In the genomic region with DNA sequence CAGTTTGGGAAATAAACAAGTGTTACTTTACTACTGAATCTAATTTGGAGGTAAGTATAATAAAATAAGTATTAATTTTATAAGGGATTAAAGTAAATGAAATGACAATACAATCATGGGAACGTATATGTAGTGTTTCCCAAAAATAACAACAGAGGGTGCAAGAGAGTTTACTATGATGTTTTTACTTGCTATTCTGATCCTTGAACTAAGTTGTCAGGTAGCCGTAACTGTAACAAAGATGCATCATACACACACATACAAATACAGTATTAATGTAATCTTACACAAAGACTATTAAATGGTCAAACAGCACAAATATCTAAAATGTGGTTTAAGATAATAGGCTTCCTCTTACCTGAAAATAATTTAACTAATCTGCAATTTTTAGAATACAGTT, we compare ENCODE assay signal across 1 cellular context.
TF ChIP-seq lines count a peak whose summit lies in the region.

No MANE protein-coding gene starts in this region.

TF ChIP-seq in GM23338, 12 proteins besides CTCF, POLR2A, EP300 and RAD21 (continued from another document):
- TF ChIP-seq, protein P1, sequence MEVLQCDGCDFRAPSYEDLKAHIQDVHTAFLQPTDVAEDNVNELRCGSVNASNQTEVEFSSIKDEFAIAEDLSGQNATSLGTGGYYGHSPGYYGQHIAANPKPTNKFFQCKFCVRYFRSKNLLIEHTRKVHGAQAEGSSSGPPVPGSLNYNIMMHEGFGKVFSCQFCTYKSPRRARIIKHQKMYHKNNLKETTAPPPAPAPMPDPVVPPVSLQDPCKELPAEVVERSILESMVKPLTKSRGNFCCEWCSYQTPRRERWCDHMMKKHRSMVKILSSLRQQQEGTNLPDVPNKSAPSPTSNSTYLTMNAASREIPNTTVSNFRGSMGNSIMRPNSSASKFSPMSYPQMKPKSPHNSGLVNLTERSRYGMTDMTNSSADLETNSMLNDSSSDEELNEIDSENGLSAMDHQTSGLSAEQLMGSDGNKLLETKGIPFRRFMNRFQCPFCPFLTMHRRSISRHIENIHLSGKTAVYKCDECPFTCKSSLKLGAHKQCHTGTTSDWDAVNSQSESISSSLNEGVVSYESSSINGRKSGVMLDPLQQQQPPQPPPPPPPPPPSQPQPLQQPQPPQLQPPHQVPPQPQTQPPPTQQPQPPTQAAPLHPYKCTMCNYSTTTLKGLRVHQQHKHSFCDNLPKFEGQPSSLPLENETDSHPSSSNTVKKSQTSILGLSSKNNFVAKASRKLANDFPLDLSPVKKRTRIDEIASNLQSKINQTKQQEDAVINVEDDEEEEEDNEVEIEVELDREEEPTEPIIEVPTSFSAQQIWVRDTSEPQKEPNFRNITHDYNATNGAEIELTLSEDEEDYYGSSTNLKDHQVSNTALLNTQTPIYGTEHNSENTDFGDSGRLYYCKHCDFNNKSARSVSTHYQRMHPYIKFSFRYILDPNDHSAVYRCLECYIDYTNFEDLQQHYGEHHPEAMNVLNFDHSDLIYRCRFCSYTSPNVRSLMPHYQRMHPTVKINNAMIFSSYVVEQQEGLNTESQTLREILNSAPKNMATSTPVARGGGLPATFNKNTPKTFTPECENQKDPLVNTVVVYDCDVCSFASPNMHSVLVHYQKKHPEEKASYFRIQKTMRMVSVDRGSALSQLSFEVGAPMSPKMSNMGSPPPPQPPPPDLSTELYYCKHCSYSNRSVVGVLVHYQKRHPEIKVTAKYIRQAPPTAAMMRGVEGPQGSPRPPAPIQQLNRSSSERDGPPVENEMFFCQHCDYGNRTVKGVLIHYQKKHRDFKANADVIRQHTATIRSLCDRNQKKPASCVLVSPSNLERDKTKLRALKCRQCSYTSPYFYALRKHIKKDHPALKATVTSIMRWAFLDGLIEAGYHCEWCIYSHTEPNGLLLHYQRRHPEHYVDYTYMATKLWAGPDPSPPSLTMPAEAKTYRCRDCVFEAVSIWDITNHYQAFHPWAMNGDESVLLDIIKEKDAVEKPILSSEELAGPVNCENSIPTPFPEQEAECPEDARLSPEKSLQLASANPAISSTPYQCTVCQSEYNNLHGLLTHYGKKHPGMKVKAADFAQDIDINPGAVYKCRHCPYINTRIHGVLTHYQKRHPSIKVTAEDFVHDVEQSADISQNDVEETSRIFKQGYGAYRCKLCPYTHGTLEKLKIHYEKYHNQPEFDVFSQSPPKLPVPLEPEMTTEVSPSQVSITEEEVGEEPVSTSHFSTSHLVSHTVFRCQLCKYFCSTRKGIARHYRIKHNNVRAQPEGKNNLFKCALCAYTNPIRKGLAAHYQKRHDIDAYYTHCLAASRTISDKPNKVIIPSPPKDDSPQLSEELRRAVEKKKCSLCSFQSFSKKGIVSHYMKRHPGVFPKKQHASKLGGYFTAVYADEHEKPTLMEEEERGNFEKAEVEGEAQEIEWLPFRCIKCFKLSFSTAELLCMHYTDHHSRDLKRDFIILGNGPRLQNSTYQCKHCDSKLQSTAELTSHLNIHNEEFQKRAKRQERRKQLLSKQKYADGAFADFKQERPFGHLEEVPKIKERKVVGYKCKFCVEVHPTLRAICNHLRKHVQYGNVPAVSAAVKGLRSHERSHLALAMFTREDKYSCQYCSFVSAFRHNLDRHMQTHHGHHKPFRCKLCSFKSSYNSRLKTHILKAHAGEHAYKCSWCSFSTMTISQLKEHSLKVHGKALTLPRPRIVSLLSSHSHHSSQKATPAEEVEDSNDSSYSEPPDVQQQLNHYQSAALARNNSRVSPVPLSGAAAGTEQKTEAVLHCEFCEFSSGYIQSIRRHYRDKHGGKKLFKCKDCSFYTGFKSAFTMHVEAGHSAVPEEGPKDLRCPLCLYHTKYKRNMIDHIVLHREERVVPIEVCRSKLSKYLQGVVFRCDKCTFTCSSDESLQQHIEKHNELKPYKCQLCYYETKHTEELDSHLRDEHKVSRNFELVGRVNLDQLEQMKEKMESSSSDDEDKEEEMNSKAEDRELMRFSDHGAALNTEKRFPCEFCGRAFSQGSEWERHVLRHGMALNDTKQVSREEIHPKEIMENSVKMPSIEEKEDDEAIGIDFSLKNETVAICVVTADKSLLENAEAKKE (CRISPR knock-in tag; IDR thresholded peaks at IDR 0.05): no peak
- TF ChIP-seq ZNF331 (CRISPR knock-in tag; IDR thresholded peaks at IDR 0.05; ENCODE audit: low read depth) (no peak), EZH2 (IDR thresholded peaks at IDR 0.05; ENCODE audit: low read depth, unreplicated experiment) (no peak), STAT1 (IDR thresholded peaks at IDR 0.05; ENCODE audit: unreplicated experiment) (no peak), CREB1 (CRISPR knock-in tag; IDR thresholded peaks at IDR 0.05; ENCODE audit: low read depth) (no peak), EZH2phosphoT487 (IDR thresholded peaks at IDR 0.05; ENCODE audit: unreplicated experiment) (no peak)
